8 cellular contexts compared by ENCODE assay signal in the genomic region with DNA sequence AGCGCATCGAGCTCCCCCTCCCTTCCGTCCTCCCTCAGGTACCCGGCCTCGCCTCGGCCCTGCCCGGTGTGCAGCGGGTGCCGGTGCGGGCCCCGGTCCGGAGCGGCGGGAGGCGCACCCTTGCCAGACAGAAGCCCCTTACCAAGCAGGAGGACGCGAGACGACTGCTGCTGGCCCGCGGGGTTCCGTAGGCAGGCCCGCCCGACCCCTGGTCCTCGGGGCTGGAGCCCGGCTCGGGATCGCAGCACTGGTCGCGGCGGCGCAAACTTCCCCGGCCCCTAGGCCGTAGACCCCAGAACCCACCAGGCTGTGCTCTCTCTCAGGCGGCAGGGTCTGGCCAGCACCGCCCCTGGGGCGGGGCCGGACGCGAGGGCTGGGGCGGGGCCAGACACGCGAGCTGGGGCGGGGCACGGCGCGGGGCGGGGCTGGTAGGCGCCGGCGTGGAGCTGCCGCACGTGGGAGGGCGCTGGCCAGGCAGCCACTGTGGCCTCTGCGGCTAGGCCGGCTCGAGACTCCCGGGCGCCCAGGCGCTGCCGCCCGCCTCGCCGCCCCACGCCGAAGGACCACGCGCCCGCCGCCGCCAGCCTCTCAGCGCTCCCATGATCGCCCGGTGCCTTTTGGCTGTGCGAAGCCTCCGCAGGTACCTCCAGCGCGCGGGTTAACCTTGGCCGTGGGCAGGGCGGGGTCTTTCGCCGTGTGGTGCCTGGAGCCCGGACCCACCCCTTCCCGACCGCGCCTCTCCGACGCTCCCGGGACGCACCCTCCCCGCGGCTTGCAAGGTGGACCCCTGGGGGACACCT. TPM values are rescaled to one million over a fixed set of nuclear protein-coding genes. Genes with fewer than 3 reads are reported as not detected.
DNase-seq lines count a peak whose midpoint lies in the region; ATAC-seq, FAIRE-seq and TF ChIP-seq lines count a peak whose summit lies in the region.

A gene (plus strand): TSS at position 431 of the 800 bp plus-strand sequence. CDS start 169 bp downstream, at position 600.
A gene with protein sequence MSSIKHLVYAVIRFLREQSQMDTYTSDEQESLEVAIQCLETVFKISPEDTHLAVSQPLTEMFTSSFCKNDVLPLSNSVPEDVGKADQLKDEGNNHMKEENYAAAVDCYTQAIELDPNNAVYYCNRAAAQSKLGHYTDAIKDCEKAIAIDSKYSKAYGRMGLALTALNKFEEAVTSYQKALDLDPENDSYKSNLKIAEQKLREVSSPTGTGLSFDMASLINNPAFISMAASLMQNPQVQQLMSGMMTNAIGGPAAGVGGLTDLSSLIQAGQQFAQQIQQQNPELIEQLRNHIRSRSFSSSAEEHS (minus strand): TSS at position 335 of the 800 bp plus-strand sequence. CDS start 1,302 bp downstream, outside the sequence.

- no peak for FAIRE-seq in A549 (lab: Jason Lieb, UNC)

- no peak for TF ChIP-seq RAD21 in A549 (conservative IDR thresholded peaks at IDR 0.05 in 1 of 2, IDR thresholded peaks at IDR 0.05 in 1 of 2)

- POLR2A ChIA-PET in A549 (lab: Yijun Ruan, JAX): interaction anchor here (0.5 to 1.0 kb wide), 5 partner anchors 22 to 364 kb away, joined by 3 to 7 read pairs (median 3); a partner anchor contains a TSS

- H3K27me3 ChIP-seq in kidney epithelial cell (ENCODE audit: control insufficient read depth, insufficient read depth, low read length): no peaks in the 10 kb centered on the region

- under 1% methylated on average over 23 of the region's 92 CpGs for WGBS in A549 (ENCODE audit: missing lambda C conversion rate)

- TF ChIP-seq CTCF in A549 (IDR thresholded peaks at IDR 0.05) (no peak), kidney epithelial cell (IDR thresholded peaks at IDR 0.05; ENCODE audit: insufficient read depth, low read length, poor library complexity, severe bottlenecking) (no peak)

- H3K36me3 ChIP-seq in kidney epithelial cell (ENCODE audit: control insufficient read depth, insufficient read depth, low read length): no peaks in the 10 kb centered on the region

- ATAC-seq in A549: peak; percentile 88 to 90
- peak; percentile 81 for ATAC-seq in GM18517 (IDR thresholded peaks at IDR 0.05; ENCODE audit: unreplicated experiment)
- peak; percentile 91 for ATAC-seq in HG03039 (IDR thresholded peaks at IDR 0.05; ENCODE audit: unreplicated experiment)

- H3K9me3 ChIP-seq in A549: no peaks in the 10 kb centered on the region

- peak; percentile 74 to 80 for DNase-seq in A549 (ENCODE audit: low read depth in 1 of 2, low spot score in 1 of 2)
- peak; percentile 49 for DNase-seq in NCI-H2227 treated with DMSO at 0.1 percent for 48 hours (lab: John Stamatoyannopoulos, UW)
- peak; percentile 88 for DNase-seq in activated CD4-positive, CD25-positive, alpha-beta regulatory T cell treated with anti-CD3 and anti-CD28 coated beads, Interleukin-2, amount 50 U/mL, for 72 hours
- DNase-seq in cerebellum (ENCODE audit: low spot score): peak; percentile 94
- DNase-seq in kidney epithelial cell (ENCODE audit: low read depth): no peak
- peak; percentile 65 to 81 for DNase-seq in stimulated activated CD4-positive, alpha-beta T cell treated with anti-CD3 and anti-CD28 coated beads, Interleukin-15, amount 100 ng/mL, for 48 hours (ENCODE audit: low read depth in 2 of 2)

- H3K4me3 ChIP-seq in A549 (peak within 1 kb of the TSS; percentile 99), kidney epithelial cell (ENCODE audit: low read depth, low read length) (peak within 1 kb of the TSS; percentile 77)

- H3K4me1 ChIP-seq in A549: peaks cover 20% of the 10 kb centered on the region

- CTCF ChIA-PET in A549 (lab: Yijun Ruan, JAX): no interaction called here

- peak within 1 kb of the TSS; percentile 92 to 97 for H3K27ac ChIP-seq in A549

- TF ChIP-seq POLR2A in A549 (IDR thresholded peaks at IDR 0.05; ENCODE audit: low read length): peak; percentile 73

- H3K4me2 ChIP-seq in A549: peak within 1 kb of the TSS; percentile 95

- no peak for TF ChIP-seq EP300 in A549 (IDR thresholded peaks at IDR 0.05)

TF ChIP-seq in A549, 52 proteins besides CTCF, POLR2A, EP300 and RAD21 (continues in another document):
- TF ChIP-seq ESRRA (IDR thresholded peaks at IDR 0.05; ENCODE audit: borderline replicate concordance, low read length) (no peak), FOSL2 (IDR thresholded peaks at IDR 0.05) (no peak), FOSL2 (CRISPR knock-in tag; IDR thresholded peaks at IDR 0.05) (no peak), GATA3 (IDR thresholded peaks at IDR 0.05; ENCODE audit: borderline replicate concordance) (peak; percentile 27; the same call in 1 of the 2 replicates), SMC3 (IDR thresholded peaks at IDR 0.05) (0 out of 3 replicates have a peak, but pooled peaks have one; percentile 6), JUN (IDR thresholded peaks at IDR 0.05) (peak in 1 of 2 experiments; percentile 74; a peak in 2 of 5 replicates), PHF8 (IDR thresholded peaks at IDR 0.05; ENCODE audit: borderline replicate concordance, low read depth) (peak; percentile 47), NFE2L2 (conservative IDR thresholded peaks at IDR 0.05; ENCODE audit: low read length) (no peak), TFCP2L1 (CRISPR knock-in tag; IDR thresholded peaks at IDR 0.05) (0 out of 2 replicates have a peak, but pooled peaks have one; percentile 26), HEYL (CRISPR knock-in tag; IDR thresholded peaks at IDR 0.05) (no peak), TP53 (CRISPR knock-in tag; IDR thresholded peaks at IDR 0.05) (no peak), NR3C1 (IDR thresholded peaks at IDR 0.05) (no peak), RNF2 (IDR thresholded peaks at IDR 0.05; ENCODE audit: borderline replicate concordance, low read depth) (no peak), HOXB5 (CRISPR knock-in tag; IDR thresholded peaks at IDR 0.05) (0 out of 2 replicates have a peak, but pooled peaks have one; percentile 31), RCOR1 (IDR thresholded peaks at IDR 0.05; ENCODE audit: low read depth, low read length) (no peak), ZNF302 (CRISPR knock-in tag; IDR thresholded peaks at IDR 0.05) (no peak), CBX8 (IDR thresholded peaks at IDR 0.05) (no peak), MYC (IDR thresholded peaks at IDR 0.05; ENCODE audit: borderline replicate concordance, low read length) (peak; percentile 85; the same call in 1 of the 2 replicates)
- TF ChIP-seq, protein P1, sequence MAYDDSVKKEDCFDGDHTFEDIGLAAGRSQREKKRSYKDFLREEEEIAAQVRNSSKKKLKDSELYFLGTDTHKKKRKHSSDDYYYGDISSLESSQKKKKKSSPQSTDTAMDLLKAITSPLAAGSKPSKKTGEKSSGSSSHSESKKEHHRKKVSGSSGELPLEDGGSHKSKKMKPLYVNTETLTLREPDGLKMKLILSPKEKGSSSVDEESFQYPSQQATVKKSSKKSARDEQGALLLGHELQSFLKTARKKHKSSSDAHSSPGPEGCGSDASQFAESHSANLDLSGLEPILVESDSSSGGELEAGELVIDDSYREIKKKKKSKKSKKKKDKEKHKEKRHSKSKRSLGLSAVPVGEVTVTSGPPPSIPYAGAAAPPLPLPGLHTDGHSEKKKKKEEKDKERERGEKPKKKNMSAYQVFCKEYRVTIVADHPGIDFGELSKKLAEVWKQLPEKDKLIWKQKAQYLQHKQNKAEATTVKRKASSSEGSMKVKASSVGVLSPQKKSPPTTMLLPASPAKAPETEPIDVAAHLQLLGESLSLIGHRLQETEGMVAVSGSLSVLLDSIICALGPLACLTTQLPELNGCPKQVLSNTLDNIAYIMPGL (CRISPR knock-in tag; IDR thresholded peaks at IDR 0.05; ENCODE audit: borderline replicate concordance): no peak
- TF ChIP-seq, protein P2, sequence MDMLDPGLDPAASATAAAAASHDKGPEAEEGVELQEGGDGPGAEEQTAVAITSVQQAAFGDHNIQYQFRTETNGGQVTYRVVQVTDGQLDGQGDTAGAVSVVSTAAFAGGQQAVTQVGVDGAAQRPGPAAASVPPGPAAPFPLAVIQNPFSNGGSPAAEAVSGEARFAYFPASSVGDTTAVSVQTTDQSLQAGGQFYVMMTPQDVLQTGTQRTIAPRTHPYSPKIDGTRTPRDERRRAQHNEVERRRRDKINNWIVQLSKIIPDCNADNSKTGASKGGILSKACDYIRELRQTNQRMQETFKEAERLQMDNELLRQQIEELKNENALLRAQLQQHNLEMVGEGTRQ (IDR thresholded peaks at IDR 0.05): no peak
- TF ChIP-seq, protein P3, sequence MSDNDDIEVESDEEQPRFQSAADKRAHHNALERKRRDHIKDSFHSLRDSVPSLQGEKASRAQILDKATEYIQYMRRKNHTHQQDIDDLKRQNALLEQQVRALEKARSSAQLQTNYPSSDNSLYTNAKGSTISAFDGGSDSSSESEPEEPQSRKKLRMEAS (IDR thresholded peaks at IDR 0.05): peak; percentile 90
- TF ChIP-seq, protein P4, sequence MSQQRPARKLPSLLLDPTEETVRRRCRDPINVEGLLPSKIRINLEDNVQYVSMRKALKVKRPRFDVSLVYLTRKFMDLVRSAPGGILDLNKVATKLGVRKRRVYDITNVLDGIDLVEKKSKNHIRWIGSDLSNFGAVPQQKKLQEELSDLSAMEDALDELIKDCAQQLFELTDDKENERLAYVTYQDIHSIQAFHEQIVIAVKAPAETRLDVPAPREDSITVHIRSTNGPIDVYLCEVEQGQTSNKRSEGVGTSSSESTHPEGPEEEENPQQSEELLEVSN (IDR thresholded peaks at IDR 0.05; ENCODE audit: borderline replicate concordance, low read depth): no peak

RNA-seq across cellular contexts. Expression of the first gene that starts in this region (rescaled TPM):
- 74.2 and 88.9 TPM in 2 replicates for polyA plus RNA-seq in A549 (2011; rRNA removed)
- polyA plus RNA-seq in A549 (2012; cell fraction: cytosol; rRNA removed): 36.7 and 40.2 TPM in 2 replicates
- 20.2 and 25.2 TPM in 2 replicates for polyA plus RNA-seq in A549 (2012; cell fraction: nucleus; rRNA removed)
- 68.6 to 79.2 TPM (median 69.3 TPM) in 3 replicates for polyA plus RNA-seq in A549 (2017; fragmentation: RNase III; extraction: RNeasy Plus Mini Kit Qiagen cat#74134 plus additional on column Dnase treatment)
- 88.5 and 102 TPM in 2 replicates for polyA minus RNA-seq in A549 (2011; rRNA and poly(A)+ RNA removed)
- total RNA-seq in cerebellum: 51.1 TPM
- 31.0 and 35.2 TPM in 2 replicates for total RNA-seq in kidney epithelial cell

RNA-seq across cellular contexts. Expression of the second gene that starts in this region (rescaled TPM):
- polyA plus RNA-seq in A549 (2011; rRNA removed) (13.9 and 17.4 TPM in 2 replicates), A549 (2017; fragmentation: RNase III; extraction: RNeasy Plus Mini Kit Qiagen cat#74134 plus additional on column Dnase treatment) (8.0 to 9.3 TPM (median 8.6 TPM) in 3 replicates)
- 2.3 and 2.5 TPM in 2 replicates for polyA plus RNA-seq in A549 (2012; cell fraction: cytosol; rRNA removed)
- polyA plus RNA-seq in A549 (2012; cell fraction: nucleus; rRNA removed): 1.2 and 1.8 TPM in 2 replicates
- 4.7 and 4.8 TPM in 2 replicates for polyA minus RNA-seq in A549 (2011; rRNA and poly(A)+ RNA removed)
- total RNA-seq in cerebellum (32.4 TPM), kidney epithelial cell (10.5 and 12.4 TPM in 2 replicates)
